1 cellular context compared by ENCODE assay signal in the genomic region with DNA sequence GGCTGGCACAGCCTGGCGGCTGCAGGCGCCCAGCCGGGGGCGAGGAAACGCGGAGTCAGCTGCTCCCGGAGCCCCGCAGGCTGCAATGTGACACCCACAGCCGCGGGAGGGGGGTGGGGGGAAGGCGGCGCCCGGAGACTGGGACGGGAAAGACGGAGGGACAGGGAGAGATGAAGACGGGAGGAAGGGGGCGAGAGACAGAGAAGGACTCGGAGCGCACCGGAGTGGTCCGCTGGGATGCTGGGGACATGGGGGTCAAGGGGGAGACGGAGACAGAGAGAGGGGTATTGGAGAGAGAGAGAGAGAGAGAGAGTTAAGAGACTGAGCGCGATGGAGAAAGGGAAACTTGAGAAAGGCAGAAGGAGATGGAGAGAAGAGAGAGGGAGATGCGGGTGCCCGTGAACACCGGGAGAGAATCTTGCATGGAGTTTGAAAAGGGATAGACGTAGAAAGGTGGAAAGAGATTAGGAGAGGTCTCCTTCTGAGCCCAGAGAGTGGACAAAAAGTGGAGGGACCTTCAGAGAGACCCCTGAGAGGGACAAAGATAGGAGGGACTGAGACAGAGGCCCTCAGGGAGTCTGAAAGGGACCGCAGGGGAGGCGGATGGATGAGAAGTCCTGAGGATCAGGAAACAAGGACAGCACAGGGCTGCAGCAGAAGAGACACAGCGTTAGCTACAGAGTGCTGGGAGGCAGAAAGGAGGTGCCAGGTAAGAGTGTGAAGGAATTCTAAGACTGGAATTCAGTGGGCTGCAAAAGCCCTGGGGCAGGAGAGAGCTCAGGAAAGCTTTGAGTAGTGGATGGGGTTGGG.
A peak's percentile ranks its signal among the peaks of the same experiment; 100 is the strongest.
TF ChIP-seq lines count a peak whose summit lies in the region.

No MANE protein-coding gene starts in this region.

TF ChIP-seq in HEK293, 187 proteins besides CTCF, POLR2A, EP300 and RAD21 (continued from another document and continues in another):
- TF ChIP-seq, protein P1, sequence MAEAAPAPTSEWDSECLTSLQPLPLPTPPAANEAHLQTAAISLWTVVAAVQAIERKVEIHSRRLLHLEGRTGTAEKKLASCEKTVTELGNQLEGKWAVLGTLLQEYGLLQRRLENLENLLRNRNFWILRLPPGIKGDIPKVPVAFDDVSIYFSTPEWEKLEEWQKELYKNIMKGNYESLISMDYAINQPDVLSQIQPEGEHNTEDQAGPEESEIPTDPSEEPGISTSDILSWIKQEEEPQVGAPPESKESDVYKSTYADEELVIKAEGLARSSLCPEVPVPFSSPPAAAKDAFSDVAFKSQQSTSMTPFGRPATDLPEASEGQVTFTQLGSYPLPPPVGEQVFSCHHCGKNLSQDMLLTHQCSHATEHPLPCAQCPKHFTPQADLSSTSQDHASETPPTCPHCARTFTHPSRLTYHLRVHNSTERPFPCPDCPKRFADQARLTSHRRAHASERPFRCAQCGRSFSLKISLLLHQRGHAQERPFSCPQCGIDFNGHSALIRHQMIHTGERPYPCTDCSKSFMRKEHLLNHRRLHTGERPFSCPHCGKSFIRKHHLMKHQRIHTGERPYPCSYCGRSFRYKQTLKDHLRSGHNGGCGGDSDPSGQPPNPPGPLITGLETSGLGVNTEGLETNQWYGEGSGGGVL (tag by site-specific recombination; IDR thresholded peaks at IDR 0.05), result peak; percentile 97
- TF ChIP-seq SCRT1 (tag by site-specific recombination; IDR thresholded peaks at IDR 0.05; ENCODE audit: borderline replicate concordance) (no peak), ZNF473 (tag by site-specific recombination; IDR thresholded peaks at IDR 0.05) (peak; percentile 63; the same call in 1 of the 2 replicates), ZNF366 (tag by site-specific recombination; conservative IDR thresholded peaks at IDR 0.05) (peak; percentile 100), ZNF623 (tag by site-specific recombination; IDR thresholded peaks at IDR 0.05) (peak; percentile 70), INSM2 (tag by site-specific recombination; IDR thresholded peaks at IDR 0.05) (peak; percentile 56), ZSCAN4 (tag by site-specific recombination; IDR thresholded peaks at IDR 0.05) (0 out of 2 replicates have a peak, but pooled peaks have one; percentile 26), ZIC2 (tag by site-specific recombination; IDR thresholded peaks at IDR 0.05) (peak; percentile 97), ZFHX2 (tag by site-specific recombination; conservative IDR thresholded peaks at IDR 0.05) (peak; percentile 96), SP2 (tag by site-specific recombination; IDR thresholded peaks at IDR 0.05) (peak; percentile 65), ZNF239 (tag by site-specific recombination; IDR thresholded peaks at IDR 0.05) (no peak), PRDM2 (tag by site-specific recombination; IDR thresholded peaks at IDR 0.05; ENCODE audit: borderline replicate concordance) (peak; percentile 28; the same call in 1 of the 2 replicates), ZNF146 (tag by site-specific recombination; IDR thresholded peaks at IDR 0.05) (peak; percentile 13; the same call in 1 of the 2 replicates), HOXD13 (CRISPR knock-in tag; IDR thresholded peaks at IDR 0.05; ENCODE audit: borderline replicate concordance) (no peak), ZNF785 (tag by site-specific recombination; IDR thresholded peaks at IDR 0.05) (peak; percentile 89; the same call in 1 of the 2 replicates), ZBTB10 (tag by site-specific recombination; IDR thresholded peaks at IDR 0.05) (peak; percentile 96), SP7 (tag by site-specific recombination; IDR thresholded peaks at IDR 0.05) (peak; percentile 91), ZNF2 (tag by site-specific recombination; IDR thresholded peaks at IDR 0.05) (peak; percentile 48), OSR2 (tag by site-specific recombination; IDR thresholded peaks at IDR 0.05) (peak; percentile 56), KLF8 (tag by site-specific recombination; IDR thresholded peaks at IDR 0.05) (peak; percentile 91), ZEB2 (tag by site-specific recombination; IDR thresholded peaks at IDR 0.05) (peak; percentile 96), ZNF501 (tag by site-specific recombination; IDR thresholded peaks at IDR 0.05) (peak; percentile 91), ZNF654 (tag by site-specific recombination; IDR thresholded peaks at IDR 0.05; ENCODE audit: low read depth) (no peak), KLF9 (tag by site-specific recombination; IDR thresholded peaks at IDR 0.05; ENCODE audit: low read depth) (peak; percentile 86), FEZF1 (tag by site-specific recombination; IDR thresholded peaks at IDR 0.05) (no peak; the same call in 1 of the 2 replicates)
- TF ChIP-seq, protein P2, sequence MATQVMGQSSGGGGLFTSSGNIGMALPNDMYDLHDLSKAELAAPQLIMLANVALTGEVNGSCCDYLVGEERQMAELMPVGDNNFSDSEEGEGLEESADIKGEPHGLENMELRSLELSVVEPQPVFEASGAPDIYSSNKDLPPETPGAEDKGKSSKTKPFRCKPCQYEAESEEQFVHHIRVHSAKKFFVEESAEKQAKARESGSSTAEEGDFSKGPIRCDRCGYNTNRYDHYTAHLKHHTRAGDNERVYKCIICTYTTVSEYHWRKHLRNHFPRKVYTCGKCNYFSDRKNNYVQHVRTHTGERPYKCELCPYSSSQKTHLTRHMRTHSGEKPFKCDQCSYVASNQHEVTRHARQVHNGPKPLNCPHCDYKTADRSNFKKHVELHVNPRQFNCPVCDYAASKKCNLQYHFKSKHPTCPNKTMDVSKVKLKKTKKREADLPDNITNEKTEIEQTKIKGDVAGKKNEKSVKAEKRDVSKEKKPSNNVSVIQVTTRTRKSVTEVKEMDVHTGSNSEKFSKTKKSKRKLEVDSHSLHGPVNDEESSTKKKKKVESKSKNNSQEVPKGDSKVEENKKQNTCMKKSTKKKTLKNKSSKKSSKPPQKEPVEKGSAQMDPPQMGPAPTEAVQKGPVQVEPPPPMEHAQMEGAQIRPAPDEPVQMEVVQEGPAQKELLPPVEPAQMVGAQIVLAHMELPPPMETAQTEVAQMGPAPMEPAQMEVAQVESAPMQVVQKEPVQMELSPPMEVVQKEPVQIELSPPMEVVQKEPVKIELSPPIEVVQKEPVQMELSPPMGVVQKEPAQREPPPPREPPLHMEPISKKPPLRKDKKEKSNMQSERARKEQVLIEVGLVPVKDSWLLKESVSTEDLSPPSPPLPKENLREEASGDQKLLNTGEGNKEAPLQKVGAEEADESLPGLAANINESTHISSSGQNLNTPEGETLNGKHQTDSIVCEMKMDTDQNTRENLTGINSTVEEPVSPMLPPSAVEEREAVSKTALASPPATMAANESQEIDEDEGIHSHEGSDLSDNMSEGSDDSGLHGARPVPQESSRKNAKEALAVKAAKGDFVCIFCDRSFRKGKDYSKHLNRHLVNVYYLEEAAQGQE (tag by site-specific recombination; IDR thresholded peaks at IDR 0.05), result peak; percentile 50; the same call in 1 of the 2 replicates
- TF ChIP-seq, protein P3, sequence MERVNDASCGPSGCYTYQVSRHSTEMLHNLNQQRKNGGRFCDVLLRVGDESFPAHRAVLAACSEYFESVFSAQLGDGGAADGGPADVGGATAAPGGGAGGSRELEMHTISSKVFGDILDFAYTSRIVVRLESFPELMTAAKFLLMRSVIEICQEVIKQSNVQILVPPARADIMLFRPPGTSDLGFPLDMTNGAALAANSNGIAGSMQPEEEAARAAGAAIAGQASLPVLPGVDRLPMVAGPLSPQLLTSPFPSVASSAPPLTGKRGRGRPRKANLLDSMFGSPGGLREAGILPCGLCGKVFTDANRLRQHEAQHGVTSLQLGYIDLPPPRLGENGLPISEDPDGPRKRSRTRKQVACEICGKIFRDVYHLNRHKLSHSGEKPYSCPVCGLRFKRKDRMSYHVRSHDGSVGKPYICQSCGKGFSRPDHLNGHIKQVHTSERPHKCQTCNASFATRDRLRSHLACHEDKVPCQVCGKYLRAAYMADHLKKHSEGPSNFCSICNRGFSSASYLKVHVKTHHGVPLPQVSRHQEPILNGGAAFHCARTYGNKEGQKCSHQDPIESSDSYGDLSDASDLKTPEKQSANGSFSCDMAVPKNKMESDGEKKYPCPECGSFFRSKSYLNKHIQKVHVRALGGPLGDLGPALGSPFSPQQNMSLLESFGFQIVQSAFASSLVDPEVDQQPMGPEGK (tag by site-specific recombination; IDR thresholded peaks at IDR 0.05), result peak; percentile 99
- TF ChIP-seq, protein P4, sequence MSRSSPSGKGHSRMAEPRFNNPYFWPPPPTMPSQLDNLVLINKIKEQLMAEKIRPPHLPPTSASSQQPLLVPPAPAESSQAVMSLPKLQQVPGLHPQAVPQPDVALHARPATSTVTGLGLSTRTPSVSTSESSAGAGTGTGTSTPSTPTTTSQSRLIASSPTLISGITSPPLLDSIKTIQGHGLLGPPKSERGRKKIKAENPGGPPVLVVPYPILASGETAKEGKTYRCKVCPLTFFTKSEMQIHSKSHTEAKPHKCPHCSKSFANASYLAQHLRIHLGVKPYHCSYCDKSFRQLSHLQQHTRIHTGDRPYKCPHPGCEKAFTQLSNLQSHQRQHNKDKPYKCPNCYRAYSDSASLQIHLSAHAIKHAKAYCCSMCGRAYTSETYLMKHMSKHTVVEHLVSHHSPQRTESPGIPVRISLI (tag by site-specific recombination; IDR thresholded peaks at IDR 0.05), result no peak
- TF ChIP-seq, protein P5, sequence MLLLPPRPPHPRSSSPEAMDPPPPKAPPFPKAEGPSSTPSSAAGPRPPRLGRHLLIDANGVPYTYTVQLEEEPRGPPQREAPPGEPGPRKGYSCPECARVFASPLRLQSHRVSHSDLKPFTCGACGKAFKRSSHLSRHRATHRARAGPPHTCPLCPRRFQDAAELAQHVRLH (tag by site-specific recombination; IDR thresholded peaks at IDR 0.05), result no peak; the same call in 1 of the 2 replicates
